ENCODE assay signal across 1 cellular context in the genomic region with DNA sequence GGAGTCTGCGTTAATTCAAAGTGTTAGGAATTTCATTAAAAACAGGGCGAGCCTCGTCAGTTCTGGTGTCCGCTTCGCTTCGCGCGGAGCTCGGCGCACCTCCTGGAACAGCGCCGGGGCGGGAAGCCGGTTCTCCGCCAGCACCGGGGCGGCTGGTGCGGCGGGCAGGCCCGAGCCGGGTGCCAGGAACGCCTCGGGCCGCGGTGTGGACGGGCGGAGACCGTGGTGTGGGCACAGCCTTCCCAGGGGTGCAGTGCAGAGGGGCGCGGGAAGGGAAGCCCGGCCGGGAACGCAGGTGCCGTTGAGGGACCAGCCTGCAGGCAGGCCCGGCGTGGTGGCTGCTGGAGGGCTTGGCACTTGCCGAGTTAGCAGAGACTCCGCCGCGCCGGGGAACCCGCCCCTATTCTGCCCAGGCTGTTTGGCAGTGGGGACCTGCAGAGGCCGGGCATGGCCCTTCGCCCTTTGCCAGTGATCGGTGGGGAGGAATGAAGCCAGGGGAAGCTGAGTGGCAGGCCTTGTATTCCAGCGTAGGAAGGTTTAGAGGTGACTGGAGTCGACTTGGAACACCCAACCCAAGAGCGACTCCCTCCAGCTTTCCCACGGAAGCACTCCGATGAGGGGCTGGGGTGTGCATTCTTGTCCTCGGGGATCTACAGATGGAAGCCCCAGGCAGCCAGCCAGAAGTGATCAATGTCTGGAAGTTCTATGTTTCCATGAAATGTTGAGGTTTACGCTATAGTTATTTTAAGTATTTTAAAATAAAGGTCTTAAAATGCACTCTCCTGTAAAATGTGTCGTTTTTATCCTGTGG.
TF ChIP-seq lines count a peak whose summit lies in the region.

No MANE protein-coding gene starts in this region.

TF ChIP-seq in GM12878, 131 proteins besides CTCF, POLR2A, EP300 and RAD21 (continued from another document):
- TF ChIP-seq, protein P1, sequence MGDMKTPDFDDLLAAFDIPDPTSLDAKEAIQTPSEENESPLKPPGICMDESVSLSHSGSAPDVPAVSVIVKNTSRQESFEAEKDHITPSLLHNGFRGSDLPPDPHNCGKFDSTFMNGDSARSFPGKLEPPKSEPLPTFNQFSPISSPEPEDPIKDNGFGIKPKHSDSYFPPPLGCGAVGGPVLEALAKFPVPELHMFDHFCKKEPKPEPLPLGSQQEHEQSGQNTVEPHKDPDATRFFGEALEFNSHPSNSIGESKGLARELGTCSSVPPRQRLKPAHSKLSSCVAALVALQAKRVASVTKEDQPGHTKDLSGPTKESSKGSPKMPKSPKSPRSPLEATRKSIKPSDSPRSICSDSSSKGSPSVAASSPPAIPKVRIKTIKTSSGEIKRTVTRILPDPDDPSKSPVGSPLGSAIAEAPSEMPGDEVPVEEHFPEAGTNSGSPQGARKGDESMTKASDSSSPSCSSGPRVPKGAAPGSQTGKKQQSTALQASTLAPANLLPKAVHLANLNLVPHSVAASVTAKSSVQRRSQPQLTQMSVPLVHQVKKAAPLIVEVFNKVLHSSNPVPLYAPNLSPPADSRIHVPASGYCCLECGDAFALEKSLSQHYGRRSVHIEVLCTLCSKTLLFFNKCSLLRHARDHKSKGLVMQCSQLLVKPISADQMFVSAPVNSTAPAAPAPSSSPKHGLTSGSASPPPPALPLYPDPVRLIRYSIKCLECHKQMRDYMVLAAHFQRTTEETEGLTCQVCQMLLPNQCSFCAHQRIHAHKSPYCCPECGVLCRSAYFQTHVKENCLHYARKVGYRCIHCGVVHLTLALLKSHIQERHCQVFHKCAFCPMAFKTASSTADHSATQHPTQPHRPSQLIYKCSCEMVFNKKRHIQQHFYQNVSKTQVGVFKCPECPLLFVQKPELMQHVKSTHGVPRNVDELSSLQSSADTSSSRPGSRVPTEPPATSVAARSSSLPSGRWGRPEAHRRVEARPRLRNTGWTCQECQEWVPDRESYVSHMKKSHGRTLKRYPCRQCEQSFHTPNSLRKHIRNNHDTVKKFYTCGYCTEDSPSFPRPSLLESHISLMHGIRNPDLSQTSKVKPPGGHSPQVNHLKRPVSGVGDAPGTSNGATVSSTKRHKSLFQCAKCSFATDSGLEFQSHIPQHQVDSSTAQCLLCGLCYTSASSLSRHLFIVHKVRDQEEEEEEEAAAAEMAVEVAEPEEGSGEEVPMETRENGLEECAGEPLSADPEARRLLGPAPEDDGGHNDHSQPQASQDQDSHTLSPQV (IDR thresholded peaks at IDR 0.05), result no peak
- no peak for TF ChIP-seq SMC3 (IDR thresholded peaks at IDR 0.05; ENCODE audit: borderline replicate concordance, low read length)
- no peak for TF ChIP-seq TBL1XR1 (IDR thresholded peaks at IDR 0.05; ENCODE audit: low read depth, low read length)
- TF ChIP-seq POLR2AphosphoS5 (IDR thresholded peaks at IDR 0.05; ENCODE audit: low read length), result no peak
- TF ChIP-seq, protein P2, sequence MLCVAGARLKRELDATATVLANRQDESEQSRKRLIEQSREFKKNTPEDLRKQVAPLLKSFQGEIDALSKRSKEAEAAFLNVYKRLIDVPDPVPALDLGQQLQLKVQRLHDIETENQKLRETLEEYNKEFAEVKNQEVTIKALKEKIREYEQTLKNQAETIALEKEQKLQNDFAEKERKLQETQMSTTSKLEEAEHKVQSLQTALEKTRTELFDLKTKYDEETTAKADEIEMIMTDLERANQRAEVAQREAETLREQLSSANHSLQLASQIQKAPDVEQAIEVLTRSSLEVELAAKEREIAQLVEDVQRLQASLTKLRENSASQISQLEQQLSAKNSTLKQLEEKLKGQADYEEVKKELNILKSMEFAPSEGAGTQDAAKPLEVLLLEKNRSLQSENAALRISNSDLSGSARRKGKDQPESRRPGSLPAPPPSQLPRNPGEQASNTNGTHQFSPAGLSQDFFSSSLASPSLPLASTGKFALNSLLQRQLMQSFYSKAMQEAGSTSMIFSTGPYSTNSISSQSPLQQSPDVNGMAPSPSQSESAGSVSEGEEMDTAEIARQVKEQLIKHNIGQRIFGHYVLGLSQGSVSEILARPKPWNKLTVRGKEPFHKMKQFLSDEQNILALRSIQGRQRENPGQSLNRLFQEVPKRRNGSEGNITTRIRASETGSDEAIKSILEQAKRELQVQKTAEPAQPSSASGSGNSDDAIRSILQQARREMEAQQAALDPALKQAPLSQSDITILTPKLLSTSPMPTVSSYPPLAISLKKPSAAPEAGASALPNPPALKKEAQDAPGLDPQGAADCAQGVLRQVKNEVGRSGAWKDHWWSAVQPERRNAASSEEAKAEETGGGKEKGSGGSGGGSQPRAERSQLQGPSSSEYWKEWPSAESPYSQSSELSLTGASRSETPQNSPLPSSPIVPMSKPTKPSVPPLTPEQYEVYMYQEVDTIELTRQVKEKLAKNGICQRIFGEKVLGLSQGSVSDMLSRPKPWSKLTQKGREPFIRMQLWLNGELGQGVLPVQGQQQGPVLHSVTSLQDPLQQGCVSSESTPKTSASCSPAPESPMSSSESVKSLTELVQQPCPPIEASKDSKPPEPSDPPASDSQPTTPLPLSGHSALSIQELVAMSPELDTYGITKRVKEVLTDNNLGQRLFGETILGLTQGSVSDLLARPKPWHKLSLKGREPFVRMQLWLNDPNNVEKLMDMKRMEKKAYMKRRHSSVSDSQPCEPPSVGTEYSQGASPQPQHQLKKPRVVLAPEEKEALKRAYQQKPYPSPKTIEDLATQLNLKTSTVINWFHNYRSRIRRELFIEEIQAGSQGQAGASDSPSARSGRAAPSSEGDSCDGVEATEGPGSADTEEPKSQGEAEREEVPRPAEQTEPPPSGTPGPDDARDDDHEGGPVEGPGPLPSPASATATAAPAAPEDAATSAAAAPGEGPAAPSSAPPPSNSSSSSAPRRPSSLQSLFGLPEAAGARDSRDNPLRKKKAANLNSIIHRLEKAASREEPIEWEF (IDR thresholded peaks at IDR 0.05; ENCODE audit: insufficient replicate concordance, low read depth, low read length), result no peak
- TF ChIP-seq WRNIP1 (IDR thresholded peaks at IDR 0.05; ENCODE audit: borderline replicate concordance, low read depth, low read length), result no peak
- TF ChIP-seq, protein P3, sequence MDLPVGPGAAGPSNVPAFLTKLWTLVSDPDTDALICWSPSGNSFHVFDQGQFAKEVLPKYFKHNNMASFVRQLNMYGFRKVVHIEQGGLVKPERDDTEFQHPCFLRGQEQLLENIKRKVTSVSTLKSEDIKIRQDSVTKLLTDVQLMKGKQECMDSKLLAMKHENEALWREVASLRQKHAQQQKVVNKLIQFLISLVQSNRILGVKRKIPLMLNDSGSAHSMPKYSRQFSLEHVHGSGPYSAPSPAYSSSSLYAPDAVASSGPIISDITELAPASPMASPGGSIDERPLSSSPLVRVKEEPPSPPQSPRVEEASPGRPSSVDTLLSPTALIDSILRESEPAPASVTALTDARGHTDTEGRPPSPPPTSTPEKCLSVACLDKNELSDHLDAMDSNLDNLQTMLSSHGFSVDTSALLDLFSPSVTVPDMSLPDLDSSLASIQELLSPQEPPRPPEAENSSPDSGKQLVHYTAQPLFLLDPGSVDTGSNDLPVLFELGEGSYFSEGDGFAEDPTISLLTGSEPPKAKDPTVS (IDR thresholded peaks at IDR 0.05; ENCODE audit: low read depth, low read length), result no peak
- no peak for TF ChIP-seq NFYA (IDR thresholded peaks at IDR 0.05; ENCODE audit: borderline replicate concordance, low read depth, low read length)
- no peak for TF ChIP-seq POLR2AphosphoS2 (IDR thresholded peaks at IDR 0.05; ENCODE audit: low read depth, low read length)
- TF ChIP-seq SMAD5 (IDR thresholded peaks at IDR 0.05; ENCODE audit: low read depth), result no peak
- peak; percentile 84 for TF ChIP-seq GATAD2B (conservative IDR thresholded peaks at IDR 0.05; ENCODE audit: low read depth)
- no peak for TF ChIP-seq CBX3 (IDR thresholded peaks at IDR 0.05; ENCODE audit: borderline replicate concordance, low read depth)
- TF ChIP-seq DPF2 (IDR thresholded peaks at IDR 0.05), result peak; percentile 72
- no peak for TF ChIP-seq STAT1 (conservative IDR thresholded peaks at IDR 0.05)
- TF ChIP-seq, protein P4, sequence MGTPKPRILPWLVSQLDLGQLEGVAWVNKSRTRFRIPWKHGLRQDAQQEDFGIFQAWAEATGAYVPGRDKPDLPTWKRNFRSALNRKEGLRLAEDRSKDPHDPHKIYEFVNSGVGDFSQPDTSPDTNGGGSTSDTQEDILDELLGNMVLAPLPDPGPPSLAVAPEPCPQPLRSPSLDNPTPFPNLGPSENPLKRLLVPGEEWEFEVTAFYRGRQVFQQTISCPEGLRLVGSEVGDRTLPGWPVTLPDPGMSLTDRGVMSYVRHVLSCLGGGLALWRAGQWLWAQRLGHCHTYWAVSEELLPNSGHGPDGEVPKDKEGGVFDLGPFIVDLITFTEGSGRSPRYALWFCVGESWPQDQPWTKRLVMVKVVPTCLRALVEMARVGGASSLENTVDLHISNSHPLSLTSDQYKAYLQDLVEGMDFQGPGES (IDR thresholded peaks at IDR 0.05), result no peak
- no peak for TF ChIP-seq NFIC (IDR thresholded peaks at IDR 0.05; ENCODE audit: low read depth, low read length)
- TF ChIP-seq, protein P5, sequence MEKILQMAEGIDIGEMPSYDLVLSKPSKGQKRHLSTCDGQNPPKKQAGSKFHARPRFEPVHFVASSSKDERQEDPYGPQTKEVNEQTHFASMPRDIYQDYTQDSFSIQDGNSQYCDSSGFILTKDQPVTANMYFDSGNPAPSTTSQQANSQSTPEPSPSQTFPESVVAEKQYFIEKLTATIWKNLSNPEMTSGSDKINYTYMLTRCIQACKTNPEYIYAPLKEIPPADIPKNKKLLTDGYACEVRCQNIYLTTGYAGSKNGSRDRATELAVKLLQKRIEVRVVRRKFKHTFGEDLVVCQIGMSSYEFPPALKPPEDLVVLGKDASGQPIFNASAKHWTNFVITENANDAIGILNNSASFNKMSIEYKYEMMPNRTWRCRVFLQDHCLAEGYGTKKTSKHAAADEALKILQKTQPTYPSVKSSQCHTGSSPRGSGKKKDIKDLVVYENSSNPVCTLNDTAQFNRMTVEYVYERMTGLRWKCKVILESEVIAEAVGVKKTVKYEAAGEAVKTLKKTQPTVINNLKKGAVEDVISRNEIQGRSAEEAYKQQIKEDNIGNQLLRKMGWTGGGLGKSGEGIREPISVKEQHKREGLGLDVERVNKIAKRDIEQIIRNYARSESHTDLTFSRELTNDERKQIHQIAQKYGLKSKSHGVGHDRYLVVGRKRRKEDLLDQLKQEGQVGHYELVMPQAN (conservative IDR thresholded peaks at IDR 0.05), result peak; percentile 65; the same call in 1 of the 2 replicates
- no peak for TF ChIP-seq JUND (IDR thresholded peaks at IDR 0.05; ENCODE audit: low read depth, low read length)
